Comparison of ENCODE assay signal across 8 cellular contexts in the genomic region with DNA sequence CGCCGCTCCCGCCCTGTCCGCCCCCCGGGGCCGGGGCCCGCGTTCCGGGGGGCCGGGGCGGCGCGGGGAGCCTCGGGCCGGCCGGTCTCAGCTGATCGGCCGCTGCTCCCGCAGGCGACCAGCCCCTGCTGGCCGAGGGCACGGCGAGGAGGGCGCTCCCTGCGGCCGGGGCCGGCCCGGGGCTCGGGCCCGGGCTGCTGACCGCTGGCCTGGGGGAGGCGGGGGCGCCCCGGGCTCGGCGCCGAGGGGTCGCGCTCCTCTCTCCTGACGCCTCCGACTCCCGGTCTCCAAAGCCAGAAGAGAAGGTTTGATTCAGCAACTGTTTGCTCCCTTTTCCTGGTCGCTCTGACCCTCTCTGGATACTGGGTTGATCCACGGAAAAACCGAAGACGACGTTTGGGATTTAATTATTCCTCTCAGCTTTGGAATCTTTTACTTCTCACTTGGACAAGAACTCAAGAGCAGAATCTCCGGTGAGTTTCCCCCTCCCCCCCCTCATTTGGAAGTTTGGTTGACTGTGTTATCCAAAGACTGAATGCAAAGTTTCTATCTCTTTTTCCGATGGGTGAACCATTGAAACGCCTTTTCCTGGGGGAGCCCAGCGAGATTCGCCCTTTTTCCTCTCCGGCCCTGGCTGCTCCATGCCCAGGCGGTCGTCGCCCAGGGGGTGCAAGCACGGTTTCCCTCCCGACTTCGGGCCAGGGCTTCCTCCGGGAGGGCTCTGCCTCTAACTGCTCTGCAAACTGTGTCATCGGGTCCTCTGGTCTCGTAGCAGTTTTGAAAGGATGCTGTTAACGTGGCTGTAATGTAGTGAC. TPM values are rescaled to one million over a fixed set of nuclear protein-coding genes. Genes with fewer than 3 reads are reported as not detected.
A peak's percentile ranks its signal among the peaks of the same experiment; 100 is the strongest.
DNase-seq lines count a peak whose midpoint lies in the region; ATAC-seq and TF ChIP-seq lines count a peak whose summit lies in the region.

No MANE protein-coding gene starts in this region.

- no peaks in the 10 kb centered on the region for H3K9me2 ChIP-seq in DOHH2 (replicated peaks; ENCODE audit: control insufficient read depth, low read length)

- H4K20me1 ChIP-seq in DOHH2 (ENCODE audit: control insufficient read depth, insufficient read depth, low read depth, low read length): no peaks in the 10 kb centered on the region

- peaks cover 56% of the 10 kb centered on the region for H3K79me2 ChIP-seq in DOHH2 (ENCODE audit: control insufficient read depth, low read length)

- peaks cover 21% of the 10 kb centered on the region for H3F3A ChIP-seq in DOHH2 (ENCODE audit: control insufficient read depth, insufficient read depth)

- under 1% methylated on average over 63 of the region's 63 CpGs for WGBS in urinary bladder

- H3K27ac ChIP-seq in DOHH2 (ENCODE audit: low read depth, low read length): peak overlapping the region; percentile 70
- peak overlapping the region; percentile 100 for H3K27ac ChIP-seq in urinary bladder (ENCODE audit: low read depth)

- H3K36me3 Mint-ChIP-seq in activated CD4-positive, alpha-beta memory T cell treated with anti-CD3 and anti-CD28 coated beads, Interleukin-2, amount 10 ng/mL, durations not matched to agents 7 days and 5 days (ENCODE audit: low read depth): peaks cover 29% of the 10 kb centered on the region
- H3K36me3 Mint-ChIP-seq in naive B cell: no peaks in the 10 kb centered on the region

- TF ChIP-seq POLR2A in erythroblast (IDR thresholded peaks at IDR 0.05; ENCODE audit: low read length): peak; percentile 1

- TF ChIP-seq CTCF in DOHH2 (IDR thresholded peaks at IDR 0.05; ENCODE audit: low read depth, low read length, poor library complexity, severe bottlenecking): no peak

- H3K27me3 Mint-ChIP-seq in activated CD4-positive, alpha-beta memory T cell treated with anti-CD3 and anti-CD28 coated beads, Interleukin-2, amount 10 ng/mL, durations not matched to agents 7 days and 5 days: peaks cover 5% of the 10 kb centered on the region
- H3K27me3 Mint-ChIP-seq in naive B cell: no peaks in the 10 kb centered on the region

- ATAC-seq in GM19455 (IDR thresholded peaks at IDR 0.05; ENCODE audit: unreplicated experiment) (peak; percentile 11), naive B cell (ENCODE audit: low read depth in 2 of 2) (peak; percentile 1 to 3)

- H3K4me1 ChIP-seq in DOHH2 (ENCODE audit: control insufficient read depth, low read length): peaks cover 28% of the 10 kb centered on the region
- no peaks in the 10 kb centered on the region for H3K4me1 ChIP-seq in urinary bladder (ENCODE audit: insufficient read depth)

- H3K27me3 ChIP-seq in DOHH2 (ENCODE audit: control insufficient read depth, low read length): peaks cover 23% of the 10 kb centered on the region

- peaks cover 36% of the 10 kb centered on the region for H3K36me3 ChIP-seq in DOHH2 (ENCODE audit: control insufficient read depth, low read length)
- peaks cover 2% of the 10 kb centered on the region for H3K36me3 ChIP-seq in urinary bladder (ENCODE audit: insufficient read depth)

- H3K9me3 Mint-ChIP-seq in activated CD4-positive, alpha-beta memory T cell treated with anti-CD3 and anti-CD28 coated beads, Interleukin-2, amount 10 ng/mL, durations not matched to agents 7 days and 5 days: no peaks in the 10 kb centered on the region
- H3K9me3 Mint-ChIP-seq in naive B cell: no peaks in the 10 kb centered on the region

- POLR2A ChIA-PET in activated CD4-positive, alpha-beta memory T cell treated with anti-CD3 and anti-CD28 coated beads, Interleukin-2, amount 10 ng/mL, durations not matched to agents 7 days and 5 days (lab: Charles Lee): interaction anchor here (1.0 to 3.7 kb wide), 4 partner anchors 9 to 197 kb away, joined by 3 to 24 read pairs (median 5); no protein-coding TSS in a partner anchor

- H3K27ac Mint-ChIP-seq in activated CD4-positive, alpha-beta memory T cell treated with anti-CD3 and anti-CD28 coated beads, Interleukin-2, amount 10 ng/mL, durations not matched to agents 7 days and 5 days: peak overlapping the region; percentile 93
- peak overlapping the region; percentile 87 to 99 (median 96) for H3K27ac Mint-ChIP-seq in naive B cell

- CTCF ChIA-PET in activated CD4-positive, alpha-beta memory T cell treated with anti-CD3 and anti-CD28 coated beads, Interleukin-2, amount 10 ng/mL, durations not matched to agents 7 days and 5 days (lab: Charles Lee): interaction anchor here (0.7 to 2.9 kb wide), 7 partner anchors 8 to 121 kb away, joined by 3 to 11 read pairs (median 5); no protein-coding TSS in a partner anchor

- peak overlapping the region; percentile 85 for H3K4me3 ChIP-seq in DOHH2 (ENCODE audit: low read length)
- H3K4me3 ChIP-seq in urinary bladder (ENCODE audit: low read depth, low read length): peak overlapping the region; percentile 100

- no peaks in the 10 kb centered on the region for H3K9me3 ChIP-seq in DOHH2 (ENCODE audit: control insufficient read depth, insufficient read depth, low read length)

- H3K4me3 Mint-ChIP-seq in activated CD4-positive, alpha-beta memory T cell treated with anti-CD3 and anti-CD28 coated beads, Interleukin-2, amount 10 ng/mL, durations not matched to agents 7 days and 5 days: peak overlapping the region; percentile 98
- peak overlapping the region; percentile 90 to 100 (median 96) for H3K4me3 Mint-ChIP-seq in naive B cell

- peaks cover 27% of the 10 kb centered on the region for H3K4me1 Mint-ChIP-seq in activated CD4-positive, alpha-beta memory T cell treated with anti-CD3 and anti-CD28 coated beads, Interleukin-2, amount 10 ng/mL, durations not matched to agents 7 days and 5 days
- H3K4me1 Mint-ChIP-seq in naive B cell: peaks cover 20 to 32% (median 31%) of the 10 kb centered on the region in 3 donors

- H3K4me2 ChIP-seq in DOHH2 (ENCODE audit: low read length): peak overlapping the region; percentile 69

- DNase-seq in HuH-7 (ENCODE audit: low spot score): peak; percentile 86
- peak; percentile 46 for DNase-seq in activated CD4-positive, alpha-beta memory T cell treated with anti-CD3 and anti-CD28 coated beads, Interleukin-2, amount 10 ng/mL, durations not matched to agents 7 days and 5 days
- DNase-seq in erythroblast (lab: John Stamatoyannopoulos, UW): peak; percentile 60 to 75
- DNase-seq in naive B cell: peak; percentile 16
- no peak for DNase-seq in epidermal melanocyte (ENCODE audit: insufficient read length, low spot score)

RNA-seq across cellular contexts. Expression of gene KDM2A, which starts 0.7 kb away (rescaled TPM):
- total RNA-seq in activated CD4-positive, alpha-beta memory T cell treated with anti-CD3 and anti-CD28 coated beads, Interleukin-2, amount 10 ng/mL, durations not matched to agents 7 days and 5 days: 10 to 100 TPM; 87.1 to 95.9 TPM
- polyA plus RNA-seq in naive B cell (ENCODE audit: low read depth in 6 of 6) (10 to 100 TPM in 5 of 6 donors, 1 to 10 TPM in 1; 3.6 to 26.3 (median 14.9) TPM), urinary bladder (47.8 TPM)
- 74.8 TPM for total RNA-seq in urinary bladder
